8 cellular contexts compared by ENCODE assay signal in the genomic region with DNA sequence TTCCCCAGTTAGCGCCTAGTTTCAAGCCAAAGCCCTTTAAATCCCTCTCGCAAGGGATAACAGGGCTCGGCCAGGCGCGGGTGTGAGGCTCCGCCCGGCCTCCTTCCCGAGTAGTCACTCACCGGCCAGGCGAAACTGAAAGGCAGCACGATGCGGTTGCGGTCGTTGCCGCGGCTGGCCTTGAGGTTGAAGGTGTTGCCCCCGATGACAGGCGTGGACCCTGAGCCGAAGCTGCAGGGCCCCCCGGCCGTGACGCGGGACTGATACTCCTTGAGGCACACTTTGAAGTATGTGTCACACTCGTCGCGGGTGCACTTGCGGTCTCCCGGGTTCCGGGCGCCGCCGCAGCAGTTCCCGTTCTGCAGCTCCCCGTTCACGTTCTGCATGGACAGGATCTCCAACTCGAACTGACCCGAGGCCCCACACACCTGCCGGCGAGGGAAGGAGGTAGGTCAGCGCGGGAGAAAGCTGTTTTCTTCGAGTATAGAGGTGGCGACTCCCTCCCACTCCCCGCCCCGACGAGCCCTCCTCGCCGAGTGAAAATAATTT. TPM values are rescaled to one million over a fixed set of nuclear protein-coding genes. Genes with fewer than 3 reads are reported as not detected.
DNase-seq lines count a peak whose midpoint lies in the region; ATAC-seq and TF ChIP-seq lines count a peak whose summit lies in the region.

No MANE protein-coding gene starts in this region.

- intact Hi-C loops in Panc1 (cut with micrococcal nuclease; ENCODE audit: unreplicated experiment) (loop anchor here (2.0 to 10.0 kb wide), 3 partner anchors 118 to 870 kb away; no protein-coding TSS in a partner anchor), left ventricle myocardium superior (cut with micrococcal nuclease) (loop anchor here (10.0 kb wide), 1 partner anchor 532 kb away; no protein-coding TSS in a partner anchor), psoas muscle (cut with DNase I) (loop anchor here (5.0 to 10.0 kb wide), 8 partner anchors 182 to 872 kb away; no protein-coding TSS in a partner anchor)

- H3F3A ChIP-seq in GM23338 (replicated peaks; ENCODE audit: low read depth): 0 out of 2 replicates have a peak, but pooled peaks cover 5% of the 10 kb centered on the region

- H3K9me2 ChIP-seq in GM23338 (ENCODE audit: insufficient read depth): no peaks in the 10 kb centered on the region

- H3K4me1 ChIP-seq in GM23338 (ENCODE audit: insufficient read depth) (peaks cover 44% of the 10 kb centered on the region), Panc1 (ENCODE audit: control insufficient read depth, insufficient read depth, low read length) (peaks cover 19% of the 10 kb centered on the region), psoas muscle (peaks cover 3% of the 10 kb centered on the region)

- H3K4me3 Mint-ChIP-seq in GM23338: peak overlapping the region; percentile 91

- H3K36me3 ChIP-seq in GM23338 (ENCODE audit: insufficient read depth) (no peaks in the 10 kb centered on the region), Panc1 (ENCODE audit: control insufficient read depth, insufficient read depth, low read length) (peaks cover 4% of the 10 kb centered on the region; the same call in 1 of the 2 replicates), psoas muscle (ENCODE audit: insufficient read depth in 1 of 2, low read depth in 1 of 2) (peaks cover 0 to 15% of the 10 kb centered on the region in 2 donors)

- H3K27me3 ChIP-seq in GM23338 (ENCODE audit: insufficient read depth) (peaks cover 8% of the 10 kb centered on the region; the same call in 1 of the 2 replicates), Panc1 (ENCODE audit: control insufficient read depth, insufficient read depth, low read length) (no peaks in the 10 kb centered on the region), psoas muscle (ENCODE audit: insufficient read depth in 3 of 3, low read length in 2 of 3) (no peaks in the 10 kb centered on the region)

- H3K27ac ChIP-seq in GM23338 (ENCODE audit: low read depth): no peak overlapping the region
- H3K27ac ChIP-seq in Panc1 (ENCODE audit: low read length): peak overlapping the region; percentile 82
- H3K27ac ChIP-seq in psoas muscle: peak overlapping the region; percentile 92

- H3K79me2 ChIP-seq in GM23338 (replicated peaks; ENCODE audit: insufficient read depth): peaks cover 53% of the 10 kb centered on the region

- H3K27me3 Mint-ChIP-seq in GM23338 (ENCODE audit: insufficient read depth, low read depth, poor library complexity): peaks cover 20% of the 10 kb centered on the region

- peaks cover 26% of the 10 kb centered on the region for H3K36me3 Mint-ChIP-seq in GM23338 (ENCODE audit: low read depth)

- ATAC-seq in GM23338 (peak; percentile 2), Panc1 (peak; percentile 23), left ventricle myocardium superior (peak; percentile 3), psoas muscle (peak in 3 of 4 donors; percentile 12 to 16 (median 15)), HG02970 (IDR thresholded peaks at IDR 0.05; ENCODE audit: low FRiP score, unreplicated experiment) (no peak)

- WGBS in psoas muscle, 3 donors: 1 to 5% (median 3%) methylated on average over 45 to 48 of the region's 48 CpGs

- DNase-seq in AG20443 (ENCODE audit: low spot score) (peak; percentile 60), GM23338 (ENCODE audit: low spot score) (peak; percentile 64), Panc1 (ENCODE audit: low read depth, low spot score) (no peak), amniotic epithelial cell (ENCODE audit: low read depth) (peak; percentile 53), left ventricle myocardium superior (peak; percentile 74), psoas muscle (peak; percentile 63 to 74), NCI-H446 treated with DMSO at 0.1 percent for 48 hours (lab: John Stamatoyannopoulos, UW) (no peak)

- H3K9me3 ChIP-seq in Panc1 (ENCODE audit: control insufficient read depth, insufficient read depth, low read depth, low read length) (no peaks in the 10 kb centered on the region), psoas muscle (no peaks in the 10 kb centered on the region)

- no peaks in the 10 kb centered on the region for H4K20me1 ChIP-seq in GM23338 (replicated peaks; ENCODE audit: insufficient read depth)

- TF ChIP-seq CTCF in GM23338 (conservative IDR thresholded peaks at IDR 0.05; ENCODE audit: low read depth in 2 of 2) (no peak), Panc1 (IDR thresholded peaks at IDR 0.05) (no peak), psoas muscle (IDR thresholded peaks at IDR 0.05) (no peak)

- H3K4me2 ChIP-seq in GM23338: peak overlapping the region; percentile 99

- no TSS peak for BruUV-seq in Panc1 (replicated peaks; lab: Mats Ljungman, UMichigan)

- POLR2A ChIA-PET in Panc1 (lab: Charles Lee): interaction anchor here (0.6 kb wide), 1 partner anchor 11 kb away, joined by 3 read pairs; no protein-coding TSS in a partner anchor

- no peak overlapping the region for H2AFZ ChIP-seq in GM23338

- peaks cover 51% of the 10 kb centered on the region for H3K4me1 Mint-ChIP-seq in GM23338

- peak overlapping the region; percentile 90; the same call in 1 of the 2 replicates for H3K27ac Mint-ChIP-seq in GM23338

- in situ Hi-C loops in Panc1 (cut with HindIII; ENCODE audit: low pct_unique_long_range_greater_than_20kb, low sequenced_read_pairs): no loop called here

- no peaks in the 10 kb centered on the region for H3K9me3 Mint-ChIP-seq in GM23338

- H3K4me3 ChIP-seq in GM23338 (peak overlapping the region; percentile 92), Panc1 (ENCODE audit: low read depth in 2 of 2, low read length in 2 of 2) (peak overlapping the region; percentile 82 to 90), psoas muscle (peak overlapping the region; percentile 97)

- CTCF ChIA-PET in Panc1 (lab: Charles Lee): interaction anchor here (0.7 kb wide), 2 partner anchors 592 to 1068 kb away, joined by 4 read pairs; no protein-coding TSS in a partner anchor

TF ChIP-seq in GM23338, 12 proteins besides CTCF, POLR2A, EP300 and RAD21 (continues in another document):
- TF ChIP-seq POLR2AphosphoS5 (IDR thresholded peaks at IDR 0.05; ENCODE audit: low read depth): no peak; the same call in 1 of the 2 replicates
- no peak for TF ChIP-seq EZH2 (IDR thresholded peaks at IDR 0.05; ENCODE audit: low read depth, unreplicated experiment)
- TF ChIP-seq EZH2phosphoT487 (IDR thresholded peaks at IDR 0.05; ENCODE audit: unreplicated experiment): no peak
- no peak for TF ChIP-seq ZNF114 (CRISPR knock-in tag; IDR thresholded peaks at IDR 0.05)
- TF ChIP-seq, protein P1, sequence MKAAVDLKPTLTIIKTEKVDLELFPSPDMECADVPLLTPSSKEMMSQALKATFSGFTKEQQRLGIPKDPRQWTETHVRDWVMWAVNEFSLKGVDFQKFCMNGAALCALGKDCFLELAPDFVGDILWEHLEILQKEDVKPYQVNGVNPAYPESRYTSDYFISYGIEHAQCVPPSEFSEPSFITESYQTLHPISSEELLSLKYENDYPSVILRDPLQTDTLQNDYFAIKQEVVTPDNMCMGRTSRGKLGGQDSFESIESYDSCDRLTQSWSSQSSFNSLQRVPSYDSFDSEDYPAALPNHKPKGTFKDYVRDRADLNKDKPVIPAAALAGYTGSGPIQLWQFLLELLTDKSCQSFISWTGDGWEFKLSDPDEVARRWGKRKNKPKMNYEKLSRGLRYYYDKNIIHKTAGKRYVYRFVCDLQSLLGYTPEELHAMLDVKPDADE (IDR thresholded peaks at IDR 0.05): no peak
- no peak for TF ChIP-seq ZNF331 (CRISPR knock-in tag; IDR thresholded peaks at IDR 0.05; ENCODE audit: low read depth)
- TF ChIP-seq, protein P2, sequence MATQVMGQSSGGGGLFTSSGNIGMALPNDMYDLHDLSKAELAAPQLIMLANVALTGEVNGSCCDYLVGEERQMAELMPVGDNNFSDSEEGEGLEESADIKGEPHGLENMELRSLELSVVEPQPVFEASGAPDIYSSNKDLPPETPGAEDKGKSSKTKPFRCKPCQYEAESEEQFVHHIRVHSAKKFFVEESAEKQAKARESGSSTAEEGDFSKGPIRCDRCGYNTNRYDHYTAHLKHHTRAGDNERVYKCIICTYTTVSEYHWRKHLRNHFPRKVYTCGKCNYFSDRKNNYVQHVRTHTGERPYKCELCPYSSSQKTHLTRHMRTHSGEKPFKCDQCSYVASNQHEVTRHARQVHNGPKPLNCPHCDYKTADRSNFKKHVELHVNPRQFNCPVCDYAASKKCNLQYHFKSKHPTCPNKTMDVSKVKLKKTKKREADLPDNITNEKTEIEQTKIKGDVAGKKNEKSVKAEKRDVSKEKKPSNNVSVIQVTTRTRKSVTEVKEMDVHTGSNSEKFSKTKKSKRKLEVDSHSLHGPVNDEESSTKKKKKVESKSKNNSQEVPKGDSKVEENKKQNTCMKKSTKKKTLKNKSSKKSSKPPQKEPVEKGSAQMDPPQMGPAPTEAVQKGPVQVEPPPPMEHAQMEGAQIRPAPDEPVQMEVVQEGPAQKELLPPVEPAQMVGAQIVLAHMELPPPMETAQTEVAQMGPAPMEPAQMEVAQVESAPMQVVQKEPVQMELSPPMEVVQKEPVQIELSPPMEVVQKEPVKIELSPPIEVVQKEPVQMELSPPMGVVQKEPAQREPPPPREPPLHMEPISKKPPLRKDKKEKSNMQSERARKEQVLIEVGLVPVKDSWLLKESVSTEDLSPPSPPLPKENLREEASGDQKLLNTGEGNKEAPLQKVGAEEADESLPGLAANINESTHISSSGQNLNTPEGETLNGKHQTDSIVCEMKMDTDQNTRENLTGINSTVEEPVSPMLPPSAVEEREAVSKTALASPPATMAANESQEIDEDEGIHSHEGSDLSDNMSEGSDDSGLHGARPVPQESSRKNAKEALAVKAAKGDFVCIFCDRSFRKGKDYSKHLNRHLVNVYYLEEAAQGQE (IDR thresholded peaks at IDR 0.05; ENCODE audit: unreplicated experiment): no peak
- TF ChIP-seq JUNB (IDR thresholded peaks at IDR 0.05; ENCODE audit: unreplicated experiment): no peak

RNA-seq across cellular contexts. Expression of a gene that starts 1.1 kb away (rescaled TPM):
- total RNA-seq in GM23338 (2014; rRNA removed; shearing (Covaris generic)): 42.0 and 46.5 TPM in 2 replicates
- polyA plus RNA-seq in GM23338 (2016; fragmentation: Nextera tagmentation; extraction: Ambion mirVana): 7.1 and 9.7 TPM in 2 replicates
- total RNA-seq in Panc1 (2021; ENCODE audit: unreplicated experiment): 21.2 TPM
- polyA plus RNA-seq in Panc1 (2012; ENCODE audit: insufficient read length): 12.4 TPM
- 17.0 TPM for total RNA-seq in left ventricle myocardium superior
- total RNA-seq in psoas muscle: 10 to 100 TPM; 10.4 to 35.4 (median 16.0) TPM
- 1 to 10 TPM; 5.4 to 6.5 (median 5.6) TPM for polyA plus RNA-seq in psoas muscle

Comparison
In these comparisons a context has a peak if more than half of its experiments do, and no peak if none do; other contexts are left out.
1. DNase-seq: peak in AG20443 (single experiment), GM23338 (single experiment), amniotic epithelial cell (single experiment), left ventricle myocardium superior (single experiment) and psoas muscle (2 of 2); none in Panc1 (single experiment) and NCI-H446 treated with DMSO at 0.1 percent for 48 hours (single experiment).
2. Peak in every context shown above with its lines, with median percentiles within 50 percentile points of each other: H3K4me3 ChIP-seq.